In genomic region chrX:47637546-47638195, GRCh38 we compare ENCODE assay signal across 8 cellular contexts. TPM values are rescaled to one million over a fixed set of nuclear protein-coding genes. Genes with fewer than 3 reads are reported as not detected.
DNase-seq lines count a peak whose midpoint lies in the region; TF ChIP-seq lines count a peak whose summit lies in the region.

No MANE protein-coding gene starts in this region.

- H3K4me1 Mint-ChIP-seq in activated CD4-positive, alpha-beta T cell treated with anti-CD3 and anti-CD28 coated beads, Interleukin-2, amount 10 ng/mL, durations not matched to agents 24 days and 14 days, result peaks cover 21% of the 10 kb centered on the region
- no peaks in the 10 kb centered on the region for H3K4me1 Mint-ChIP-seq in mesothelial cell of epicardium

- DNase-seq in H7, result peak; percentile 94
- peak; percentile 76 for DNase-seq in activated CD4-positive, alpha-beta T cell treated with anti-CD3 and anti-CD28 coated beads, Interleukin-2, amount 10 ng/mL, durations not matched to agents 24 days and 14 days
- DNase-seq in cardiac muscle cell (ENCODE audit: low read depth in 1 of 2, low spot score in 1 of 2), result peak; percentile 20 to 39
- peak; percentile 34 to 47 for DNase-seq in stimulated activated CD4-positive, alpha-beta T cell treated with anti-CD3 and anti-CD28 coated beads, Interleukin-4, amount 100 ng/mL, for 4 hours
- DNase-seq in prostate gland (ENCODE audit: low spot score), result no peak
- DNase-seq in ascending aorta (ENCODE audit: low spot score in 2 of 2), result no peak
- no peak for DNase-seq in NCI-H524 treated with DMSO at 0.1 percent for 48 hours (lab: John Stamatoyannopoulos, UW)
- DNase-seq in mesothelial cell of epicardium (ENCODE audit: low spot score in 2 of 2, unreplicated experiment in 2 of 2), result no peak

- peak overlapping the region; percentile 36 for H3K4me3 ChIP-seq in H7 (ENCODE audit: insufficient read depth, low read depth, low read length)
- no peak overlapping the region for H3K4me3 ChIP-seq in cardiac muscle cell
- H3K4me3 ChIP-seq in prostate gland, result no peak overlapping the region
- no peak overlapping the region for H3K4me3 ChIP-seq in ascending aorta

- H3K36me3 ChIP-seq in H7 (replicated peaks; ENCODE audit: control insufficient read depth, insufficient read depth, low read length), result peaks cover 8% of the 10 kb centered on the region
- peaks cover 12% of the 10 kb centered on the region for H3K36me3 ChIP-seq in cardiac muscle cell
- no peaks in the 10 kb centered on the region for H3K36me3 ChIP-seq in prostate gland
- H3K36me3 ChIP-seq in ascending aorta, result peaks cover 38 to 51% of the 10 kb centered on the region in 2 donors

- H3K4me1 ChIP-seq in cardiac muscle cell (ENCODE audit: low read depth) (no peaks in the 10 kb centered on the region), prostate gland (replicated peaks) (no peaks in the 10 kb centered on the region), ascending aorta (no peaks in the 10 kb centered on the region)

- H3K36me3 Mint-ChIP-seq in activated CD4-positive, alpha-beta T cell treated with anti-CD3 and anti-CD28 coated beads, Interleukin-2, amount 10 ng/mL, durations not matched to agents 24 days and 14 days (ENCODE audit: low read depth), result peaks cover 58% of the 10 kb centered on the region
- H3K36me3 Mint-ChIP-seq in mesothelial cell of epicardium, result peaks cover 40% of the 10 kb centered on the region

- H3K27me3 ChIP-seq in H7 (ENCODE audit: control insufficient read depth, insufficient read depth, low read length), result no peaks in the 10 kb centered on the region
- no peaks in the 10 kb centered on the region for H3K27me3 ChIP-seq in cardiac muscle cell
- no peaks in the 10 kb centered on the region for H3K27me3 ChIP-seq in prostate gland (replicated peaks; ENCODE audit: insufficient read depth)
- no peaks in the 10 kb centered on the region for H3K27me3 ChIP-seq in ascending aorta

- no peak overlapping the region for H3K27ac ChIP-seq in cardiac muscle cell
- no peak overlapping the region for H3K27ac ChIP-seq in prostate gland
- no peak overlapping the region for H3K27ac ChIP-seq in ascending aorta

- no peak for TF ChIP-seq CTCF in cardiac muscle cell (IDR thresholded peaks at IDR 0.05; ENCODE audit: low read depth, low read length)
- TF ChIP-seq CTCF in prostate gland (IDR thresholded peaks at IDR 0.05), result no peak
- TF ChIP-seq CTCF in ascending aorta (IDR thresholded peaks at IDR 0.05), result no peak
- no peak for TF ChIP-seq CTCF in mesothelial cell of epicardium (IDR thresholded peaks at IDR 0.05; ENCODE audit: unreplicated experiment)

- H3K27me3 Mint-ChIP-seq in activated CD4-positive, alpha-beta T cell treated with anti-CD3 and anti-CD28 coated beads, Interleukin-2, amount 10 ng/mL, durations not matched to agents 24 days and 14 days, result no peaks in the 10 kb centered on the region
- no peaks in the 10 kb centered on the region for H3K27me3 Mint-ChIP-seq in mesothelial cell of epicardium (ENCODE audit: low read depth)

- 44% methylated on average over 18 of the region's 31 CpGs for WGBS in prostate gland

- intact Hi-C loops in activated CD4-positive, alpha-beta T cell treated with anti-CD3 and anti-CD28 coated beads, Interleukin-2, amount 10 ng/mL, durations not matched to agents 24 days and 14 days (cut with micrococcal nuclease), result loop anchor here (2.0 to 5.0 kb wide), 2 partner anchors 13 to 55 kb away; partner anchors contain the start of genes ELK1 and TIMP1
- intact Hi-C loops in prostate gland (cut with DNase I), result no loop called here
- intact Hi-C loops in ascending aorta (cut with DNase I), result no loop called here

- peak overlapping the region; percentile 17 for H3K27ac Mint-ChIP-seq in activated CD4-positive, alpha-beta T cell treated with anti-CD3 and anti-CD28 coated beads, Interleukin-2, amount 10 ng/mL, durations not matched to agents 24 days and 14 days
- H3K27ac Mint-ChIP-seq in mesothelial cell of epicardium, result no peak overlapping the region

- peak overlapping the region; percentile 66 for H3K4me3 Mint-ChIP-seq in activated CD4-positive, alpha-beta T cell treated with anti-CD3 and anti-CD28 coated beads, Interleukin-2, amount 10 ng/mL, durations not matched to agents 24 days and 14 days
- H3K4me3 Mint-ChIP-seq in mesothelial cell of epicardium, result no peak overlapping the region

- H3K9me3 Mint-ChIP-seq in activated CD4-positive, alpha-beta T cell treated with anti-CD3 and anti-CD28 coated beads, Interleukin-2, amount 10 ng/mL, durations not matched to agents 24 days and 14 days, result no peaks in the 10 kb centered on the region
- peaks cover 20% of the 10 kb centered on the region for H3K9me3 Mint-ChIP-seq in mesothelial cell of epicardium

- no peak for TF ChIP-seq POLR2A in prostate gland (IDR thresholded peaks at IDR 0.05)

- H3K9me3 ChIP-seq in cardiac muscle cell (ENCODE audit: low read depth) (no peaks in the 10 kb centered on the region), prostate gland (no peaks in the 10 kb centered on the region), ascending aorta (peaks cover 0 to 7% of the 10 kb centered on the region in 2 donors)

RNA-seq across cellular contexts. Expression of gene CFP, which starts 7.9 kb away (rescaled TPM):
- 5.5 and 6.0 TPM in 2 replicates for total RNA-seq in H7 (2014; rRNA removed; shearing (Covaris generic))
- 4.0 and 4.4 TPM in 2 replicates for total RNA-seq in activated CD4-positive, alpha-beta T cell treated with anti-CD3 and anti-CD28 coated beads, Interleukin-2, amount 10 ng/mL, durations not matched to agents 24 days and 14 days
- 0.07 and 0.09 TPM in 2 replicates for total RNA-seq in cardiac muscle cell
- 0.13 TPM in 1 of 2 replicates, not detected in the other for polyA plus RNA-seq in cardiac muscle cell
- 1 to 10 TPM in 1 of 2 donors, under 1 TPM in 1; 0.09 to 2.9 TPM for total RNA-seq in prostate gland
- 25.4 TPM for total RNA-seq in ascending aorta
- total RNA-seq in mesothelial cell of epicardium, result 0.97 to 1.2 TPM (median 0.99 TPM) in 3 replicates

RNA-seq across cellular contexts. Expression of gene ELK1, which starts 12.7 kb away (rescaled TPM):
- total RNA-seq in H7 (2014; rRNA removed; shearing (Covaris generic)), result 32.7 and 33.8 TPM in 2 replicates
- total RNA-seq in activated CD4-positive, alpha-beta T cell treated with anti-CD3 and anti-CD28 coated beads, Interleukin-2, amount 10 ng/mL, durations not matched to agents 24 days and 14 days, result 104 and 112 TPM in 2 replicates
- 36.6 and 39.4 TPM in 2 replicates for total RNA-seq in cardiac muscle cell
- 20.6 and 32.3 TPM in 2 replicates for polyA plus RNA-seq in cardiac muscle cell
- total RNA-seq in prostate gland, result 100 to 1,000 TPM in 1 of 2 donors, 10 to 100 TPM in 1; 28.6 to 105 TPM
- total RNA-seq in ascending aorta, result 146 TPM
- 34.6 to 35.4 TPM (median 35.0 TPM) in 3 replicates for total RNA-seq in mesothelial cell of epicardium

RNA-seq across cellular contexts. Expression of gene SYN1, which starts 18.0 kb away (rescaled TPM):
- 0.81 and 2.1 TPM in 2 replicates for total RNA-seq in H7 (2014; rRNA removed; shearing (Covaris generic))
- total RNA-seq in activated CD4-positive, alpha-beta T cell treated with anti-CD3 and anti-CD28 coated beads, Interleukin-2, amount 10 ng/mL, durations not matched to agents 24 days and 14 days, result 0.49 and 0.54 TPM in 2 replicates
- total RNA-seq in cardiac muscle cell (1.8 and 2.0 TPM in 2 replicates), prostate gland (1 to 10 TPM in 1 of 2 donors, under 1 TPM in 1; 0.14 to 4.1 TPM), ascending aorta (5.7 TPM), mesothelial cell of epicardium (3.7 to 4.4 TPM (median 4.2 TPM) in 3 replicates)
- 10.8 and 12.6 TPM in 2 replicates for polyA plus RNA-seq in cardiac muscle cell

RNA-seq across cellular contexts. Expression of gene UXT, which starts 21.3 kb away (rescaled TPM):
- 87.5 and 93.7 TPM in 2 replicates for total RNA-seq in H7 (2014; rRNA removed; shearing (Covaris generic))
- 174 and 194 TPM in 2 replicates for total RNA-seq in activated CD4-positive, alpha-beta T cell treated with anti-CD3 and anti-CD28 coated beads, Interleukin-2, amount 10 ng/mL, durations not matched to agents 24 days and 14 days
- total RNA-seq in cardiac muscle cell (84.0 and 86.9 TPM in 2 replicates), prostate gland (100 to 1,000 TPM in 1 of 2 donors, 10 to 100 TPM in 1; 75.5 to 173 TPM), ascending aorta (63.6 TPM), mesothelial cell of epicardium (70.1 to 71.5 TPM (median 71.4 TPM) in 3 replicates)
- polyA plus RNA-seq in cardiac muscle cell, result 128 and 151 TPM in 2 replicates

RNA-seq across cellular contexts. Expression of gene TIMP1, which starts 55.4 kb away (rescaled TPM):
- 59.6 and 66.1 TPM in 2 replicates for total RNA-seq in H7 (2014; rRNA removed; shearing (Covaris generic))
- 65.2 and 65.6 TPM in 2 replicates for total RNA-seq in activated CD4-positive, alpha-beta T cell treated with anti-CD3 and anti-CD28 coated beads, Interleukin-2, amount 10 ng/mL, durations not matched to agents 24 days and 14 days
- total RNA-seq in cardiac muscle cell, result 54.4 and 113 TPM in 2 replicates
- 147 and 247 TPM in 2 replicates for polyA plus RNA-seq in cardiac muscle cell
- total RNA-seq in prostate gland, result 100 to 1,000 TPM; 373 to 916 TPM
- total RNA-seq in ascending aorta, result 1,308 TPM
- total RNA-seq in mesothelial cell of epicardium, result 117 to 124 TPM (median 120 TPM) in 3 replicates

Comparison
In these comparisons a context has a peak if more than half of its experiments do, and no peak if none do; other contexts are left out.
1. DNase-seq: peak in H7 (single experiment), activated CD4-positive, alpha-beta T cell treated with anti-CD3 and anti-CD28 coated beads, Interleukin-2, amount 10 ng/mL, durations not matched to agents 24 days and 14 days (single experiment), cardiac muscle cell (2 of 2) and stimulated activated CD4-positive, alpha-beta T cell treated with anti-CD3 and anti-CD28 coated beads, Interleukin-4, amount 100 ng/mL, for 4 hours (2 of 2); none in prostate gland (single experiment), ascending aorta (0 of 2), NCI-H524 treated with DMSO at 0.1 percent for 48 hours (single experiment) and mesothelial cell of epicardium (0 of 2).